ENCODE assay signal across 34 cellular contexts in genomic region chr5:78318337-78318736, GRCh38.
"Had no signal": no experiment of that assay in that cellular context is flagged by ENCODE, and none has a peak within 500 bp of the region (broad histone marks: within the 10 kb centered on the region; RNA-seq: fewer than 3 reads in every experiment).

No MANE protein-coding gene starts in this region.

- DNase-seq: Karpas-422, Kasumi-1, MG63, MM.1S, MV-4-11, NCI-H1048, NCI-H1092, NCI-H1092 treated with DMSO at 0.1 percent for 48 hours, NCI-H1105, NCI-H1105 treated with DMSO at 0.1 percent for 48 hours, NCI-H1417, NCI-H1417 treated with DMSO at 0.1 percent for 48 hours, NCI-H1436, NCI-H1436 treated with DMSO at 0.1 percent for 48 hours, NCI-H146, NCI-H1694, NCI-H1694 treated with DMSO at 0.1 percent for 48 hours, NCI-H187, NCI-H187 treated with DMSO at 0.1 percent for 48 hours, NCI-H1930, NCI-H2029, NCI-H2029 treated with DMSO at 0.1 percent for 48 hours, NCI-H2081, NCI-H2081 treated with DMSO at 0.1 percent for 48 hours, NCI-H2107, NCI-H2171, NCI-H2171 treated with DMSO at 0.1 percent for 48 hours, NCI-H2227 treated with DMSO at 0.1 percent for 48 hours, NCI-H226, NCI-H345, NCI-H446, NCI-H446 treated with DMSO at 0.1 percent for 48 hours, NCI-H510A, NCI-H510A treated with DMSO at 0.1 percent for 48 hours had no signal

- H3K27me3 ChIP-seq: MG63 had no signal

- H3K9me3 ChIP-seq: MG63 had no signal

- H3K36me3 ChIP-seq: MG63 had no signal

- H3K4me3 ChIP-seq: MG63 had no signal
